Comparison of ENCODE assay signal across 26 cellular contexts in genomic region chr1:172373864-172374263, GRCh38. TPM values are rescaled to one million over a fixed set of nuclear protein-coding genes. Genes with fewer than 3 reads are reported as not detected.
A peak's percentile ranks its signal among the peaks of the same experiment; 100 is the strongest.
DNase-seq lines count a peak whose midpoint lies in the region; ATAC-seq and TF ChIP-seq lines count a peak whose summit lies in the region.
"Had no signal": no experiment of that assay in that cellular context is flagged by ENCODE, and none has a peak within 500 bp of the region (broad histone marks: within the 10 kb centered on the region; RNA-seq: fewer than 3 reads in every experiment).

No MANE protein-coding gene starts in this region.

- no peaks in the 10 kb centered on the region for H3K9me2 ChIP-seq in hepatocyte (replicated peaks; ENCODE audit: insufficient read depth)

- H3K36me3 ChIP-seq in hepatocyte (replicated peaks; ENCODE audit: insufficient read depth, low read depth) (no peaks in the 10 kb centered on the region), prostate gland (no peaks in the 10 kb centered on the region)
- H3K36me3 ChIP-seq: colonic mucosa, left lung, upper lobe of left lung had no signal

- no peaks in the 10 kb centered on the region for H3K27me3 ChIP-seq in hepatocyte
- no peaks in the 10 kb centered on the region for H3K27me3 ChIP-seq in prostate gland (replicated peaks; ENCODE audit: insufficient read depth)
- H3K27me3 ChIP-seq: colonic mucosa, left lung, upper lobe of left lung had no signal

- in situ Hi-C loops in astrocyte of the spinal cord (cut with HindIII; ENCODE audit: low sequenced_read_pairs), result no loop called here

- TF ChIP-seq CTCF in astrocyte of the spinal cord (IDR thresholded peaks at IDR 0.05; ENCODE audit: low read depth, low read length), result no peak
- no peak for TF ChIP-seq CTCF in hepatocyte (IDR thresholded peaks at IDR 0.05; ENCODE audit: poor library complexity)
- TF ChIP-seq CTCF in prostate gland (IDR thresholded peaks at IDR 0.05), result no peak

- H3K4me1 ChIP-seq in hepatocyte (ENCODE audit: insufficient read depth), result peaks cover 10% of the 10 kb centered on the region
- H3K4me1 ChIP-seq in prostate gland (replicated peaks), result no peaks in the 10 kb centered on the region
- H3K4me1 ChIP-seq: A549, colonic mucosa, left lung, upper lobe of left lung had no signal

- H4K20me1 ChIP-seq in hepatocyte (ENCODE audit: insufficient read depth, poor library complexity, severe bottlenecking), result no peaks in the 10 kb centered on the region

- 69% methylated on average over 1 of the region's 1 CpG for WGBS in hepatocyte (ENCODE audit: low lambda C conversion rate, missing lambda C conversion rate)
- WGBS in prostate gland, result 64% methylated on average over 1 of the region's 1 CpG

- peak overlapping the region; percentile 7 for H2AFZ ChIP-seq in hepatocyte

- intact Hi-C loops in head of caudate nucleus (cut with DNase I) (no loop called here), prostate gland (cut with DNase I) (no loop called here)

- no peaks in the 10 kb centered on the region for H3K79me2 ChIP-seq in hepatocyte

- H3K9me3 ChIP-seq in hepatocyte (ENCODE audit: low read depth), result no peaks in the 10 kb centered on the region
- H3K9me3 ChIP-seq in prostate gland, result no peaks in the 10 kb centered on the region
- H3K9me3 ChIP-seq: colonic mucosa, left lung, mucosa of descending colon, upper lobe of left lung had no signal

- no peak for TF ChIP-seq POLR2A in prostate gland (IDR thresholded peaks at IDR 0.05)

- H3K4me3 ChIP-seq in astrocyte of the spinal cord (ENCODE audit: low read depth, low read length) (no peak overlapping the region), hepatocyte (no peak overlapping the region), prostate gland (no peak overlapping the region)
- H3K4me3 ChIP-seq: A549, colonic mucosa, left lung, mucosa of descending colon, upper lobe of left lung had no signal

- no peak overlapping the region for H3K27ac ChIP-seq in hepatocyte
- H3K27ac ChIP-seq in prostate gland, result no peak overlapping the region
- H3K27ac ChIP-seq: A549, C4-2B, colonic mucosa, upper lobe of left lung had no signal

- H3K4me2 ChIP-seq in hepatocyte, result no peak overlapping the region
- H3K4me2 ChIP-seq: A549 had no signal

- no peak for ATAC-seq in HG02678 (IDR thresholded peaks at IDR 0.05; ENCODE audit: unreplicated experiment)
- ATAC-seq: A549; activated T-cell treated with anti-CD3 and anti-CD28 coated beads, Interleukin-2, amount 50 U/mL, for 72 hours; left lung; mucosa of descending colon; sciatic nerve had no signal

- DNase-seq in AG08395 (ENCODE audit: low spot score) (peak; percentile 7), M059J (ENCODE audit: low read depth) (peak; percentile 32), astrocyte of the spinal cord (ENCODE audit: low read depth, low spot score) (peak; percentile 43), hepatocyte (ENCODE audit: low spot score) (no peak), head of caudate nucleus (no peak), prostate gland (ENCODE audit: low spot score) (no peak)
- DNase-seq in activated CD8-positive, alpha-beta memory T cell treated with anti-CD3 and anti-CD28 coated beads, Interleukin-2, amount 50 U/mL, for 4 hours, result no peak
- DNase-seq: activated naive CD4-positive, alpha-beta T cell treated with anti-CD3 and anti-CD28 coated beads, Interleukin-2, amount 50 U/mL, for 16 hours; activated T-cell treated with anti-CD3 and anti-CD28 coated beads, Interleukin-2, amount 50 U/mL, for 72 hours; Calu3; colonic mucosa; endodermal cell; left lung; mucosa of descending colon; NCI-H1417; NCI-H524; posterior cingulate gyrus; SIG-M5; upper lobe of left lung had no signal

RNA-seq across cellular contexts. Expression of gene C1orf105, which starts 46.6 kb away (rescaled TPM):
- not detected in 2 replicates for total RNA-seq in M059J (2014; rRNA removed; shearing (Covaris generic))
- total RNA-seq in hepatocyte (0.23 and 0.76 TPM in 2 replicates), prostate gland (1 to 10 TPM in 1 of 2 donors, under 1 TPM in 1; 0.36 to 1.4 TPM)
- 0.21 and 2.2 TPM in 2 replicates for polyA plus RNA-seq in hepatocyte
- total RNA-seq: activated CD8-positive, alpha-beta memory T cell treated with anti-CD3 and anti-CD28 coated beads for 36 hours; activated T-cell treated with anti-CD3 and anti-CD28 coated beads, Interleukin-2, amount 50 U/mL, for 72 hours; Calu3; colonic mucosa; endodermal cell; left lung; mucosa of descending colon; neural crest cell; sciatic nerve; subcutaneous adipose tissue; upper lobe of left lung had no signal

Comparison
In these comparisons a context has a peak if more than half of its experiments do, and no peak if none do; other contexts are left out.
1. DNase-seq: peak in AG08395 (single experiment), M059J (single experiment) and astrocyte of the spinal cord (single experiment); none in hepatocyte (single experiment), head of caudate nucleus (0 of 42), prostate gland (single experiment) and activated CD8-positive, alpha-beta memory T cell treated with anti-CD3 and anti-CD28 coated beads, Interleukin-2, amount 50 U/mL, for 4 hours (single experiment).